In the genomic region with DNA sequence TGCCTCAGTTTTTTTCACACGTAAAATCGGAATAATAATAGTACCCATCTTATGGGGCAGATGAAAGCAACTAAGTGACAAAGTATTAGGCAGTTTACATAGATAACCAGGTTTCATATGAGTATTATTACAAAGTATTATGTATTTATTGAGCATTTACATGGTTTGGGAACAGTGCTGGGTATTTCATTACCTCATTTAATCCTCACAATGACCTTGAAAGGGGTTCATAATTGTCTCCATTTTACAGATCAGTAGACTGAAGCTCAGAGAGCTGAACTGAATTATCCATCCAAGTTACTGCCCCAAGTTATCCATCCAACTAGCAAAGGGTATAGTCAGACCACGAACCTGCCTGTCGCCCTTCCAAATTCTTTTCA, we compare ENCODE assay signal across 8 cellular contexts. TPM values are rescaled to one million over a fixed set of nuclear protein-coding genes. Genes with fewer than 3 reads are reported as not detected.
DNase-seq lines count a peak whose midpoint lies in the region; ATAC-seq and TF ChIP-seq lines count a peak whose summit lies in the region.

No MANE protein-coding gene starts in this region.

- TF ChIP-seq CTCF in cardiac muscle cell (IDR thresholded peaks at IDR 0.05; ENCODE audit: low read depth, low read length) (no peak), breast epithelium (IDR thresholded peaks at IDR 0.05) (no peak), transverse colon (IDR thresholded peaks at IDR 0.05) (no peak)

- H3K9ac ChIP-seq in mesenchymal stem cell (ENCODE audit: low read length) (peak overlapping the region; percentile 40), Karpas-422 (ENCODE audit: low read length) (no peak overlapping the region)

- in situ Hi-C loops in transverse colon (cut with MboI; ENCODE audit: low pct_ligation_motif_present in 1 of 4, low pct_unique_long_range_greater_than_20kb in 1 of 4, low sequenced_read_pairs in 3 of 4): no loop called here

- peak overlapping the region; percentile 33 to 92 for H2BK12ac ChIP-seq in mesenchymal stem cell (ENCODE audit: low read length in 2 of 2)

- no peak overlapping the region for H3K4ac ChIP-seq in mesenchymal stem cell (ENCODE audit: low read depth in 1 of 2, low read length in 2 of 2)

- H2BK15ac ChIP-seq in mesenchymal stem cell (ENCODE audit: low read depth, poor library complexity, severe bottlenecking): no peak overlapping the region

- H2BK5ac ChIP-seq in mesenchymal stem cell (ENCODE audit: low read depth, low read length, poor library complexity, severe bottlenecking): peak overlapping the region; percentile 53

- peaks cover 2% of the 10 kb centered on the region for H3K79me1 ChIP-seq in mesenchymal stem cell (replicated peaks; ENCODE audit: low read length, poor library complexity, severe bottlenecking)

- no peak for DNase-seq in cardiac muscle cell (ENCODE audit: low read depth in 1 of 2, low spot score in 1 of 2)
- no peak for DNase-seq in left cardiac atrium
- DNase-seq in breast epithelium (ENCODE audit: low spot score in 2 of 2): no peak
- DNase-seq in mesenchymal stem cell: no peak
- DNase-seq in transverse colon: no peak
- DNase-seq in Karpas-422: no peak
- no peak for DNase-seq in activated CD4-positive, alpha-beta T cell treated with anti-CD3 and anti-CD28 coated beads for 1 hour

- H3K9me2 ChIP-seq in Karpas-422 (replicated peaks; ENCODE audit: insufficient read depth, low read length): no peaks in the 10 kb centered on the region

- no peak overlapping the region for H4K91ac ChIP-seq in mesenchymal stem cell (ENCODE audit: low read length)

- H3K18ac ChIP-seq in mesenchymal stem cell (ENCODE audit: low read depth in 1 of 2, low read length in 2 of 2): peak overlapping the region in 1 of 2 experiments; percentile 16

- ATAC-seq in left cardiac atrium: no peak
- no peak for ATAC-seq in GM18502 (IDR thresholded peaks at IDR 0.05; ENCODE audit: poor library complexity, unreplicated experiment)

- H3K4me3 ChIP-seq in cardiac muscle cell (no peak overlapping the region), breast epithelium (peak overlapping the region in 2 of 3 donors; percentile 9 to 41), mesenchymal stem cell (ENCODE audit: insufficient read depth in 1 of 2, low read depth in 1 of 2, low read length in 2 of 2) (no peak overlapping the region), transverse colon (peak overlapping the region in 1 of 4 donors; percentile 12), Karpas-422 (ENCODE audit: low read length) (no peak overlapping the region)

- no peak for TF ChIP-seq EP300 in transverse colon (IDR thresholded peaks at IDR 0.05; ENCODE audit: low read depth)

- no peak overlapping the region for H2AK5ac ChIP-seq in mesenchymal stem cell (ENCODE audit: low read length, severe bottlenecking)

- H3K79me2 ChIP-seq in Karpas-422 (ENCODE audit: low read length): no peaks in the 10 kb centered on the region

- H3K4me1 ChIP-seq in cardiac muscle cell (ENCODE audit: low read depth) (peaks cover 12% of the 10 kb centered on the region), breast epithelium (peaks cover 0 to 22% of the 10 kb centered on the region in 2 donors), mesenchymal stem cell (ENCODE audit: control insufficient read depth, insufficient read depth, low read depth, low read length) (peaks cover 14% of the 10 kb centered on the region), transverse colon (peaks cover 23 to 35% (median 26%) of the 10 kb centered on the region in 4 donors), Karpas-422 (ENCODE audit: low read length) (no peaks in the 10 kb centered on the region)

- no peak overlapping the region for H3K14ac ChIP-seq in mesenchymal stem cell (ENCODE audit: low read length in 2 of 2)

- no peaks in the 10 kb centered on the region for H3K27me3 ChIP-seq in cardiac muscle cell
- H3K27me3 ChIP-seq in breast epithelium: no peaks in the 10 kb centered on the region
- H3K27me3 ChIP-seq in mesenchymal stem cell (ENCODE audit: control insufficient read depth in 1 of 2, insufficient read depth in 1 of 2, low read length in 2 of 2): no peaks in the 10 kb centered on the region
- no peaks in the 10 kb centered on the region for H3K27me3 ChIP-seq in transverse colon
- no peaks in the 10 kb centered on the region for H3K27me3 ChIP-seq in Karpas-422 (ENCODE audit: low read length)

- H3K27ac ChIP-seq in cardiac muscle cell (peak overlapping the region; percentile 77), breast epithelium (peak overlapping the region; percentile 63 to 65), mesenchymal stem cell (ENCODE audit: low read length, poor library complexity, severe bottlenecking) (peak overlapping the region; percentile 97), transverse colon (peak overlapping the region; percentile 64 to 86 (median 80)), Karpas-422 (ENCODE audit: low read length) (no peak overlapping the region)

- H3K4me2 ChIP-seq in mesenchymal stem cell (ENCODE audit: low read length, poor library complexity, severe bottlenecking): peak overlapping the region; percentile 3
- no peak overlapping the region for H3K4me2 ChIP-seq in Karpas-422 (ENCODE audit: low read depth, low read length, poor library complexity, severe bottlenecking)

- no peaks in the 10 kb centered on the region for H3K9me3 ChIP-seq in cardiac muscle cell (ENCODE audit: low read depth)
- no peaks in the 10 kb centered on the region for H3K9me3 ChIP-seq in breast epithelium
- H3K9me3 ChIP-seq in mesenchymal stem cell (ENCODE audit: control insufficient read depth, low read length): no peaks in the 10 kb centered on the region
- no peaks in the 10 kb centered on the region for H3K9me3 ChIP-seq in transverse colon
- H3K9me3 ChIP-seq in Karpas-422 (ENCODE audit: low read length): no peaks in the 10 kb centered on the region

- H2AFZ ChIP-seq in mesenchymal stem cell (ENCODE audit: low read depth, low read length): no peak overlapping the region
- no peak overlapping the region for H2AFZ ChIP-seq in Karpas-422 (ENCODE audit: low read length)

- H4K8ac ChIP-seq in mesenchymal stem cell (ENCODE audit: low read length): peak overlapping the region; percentile 5

- intact Hi-C loops in left cardiac atrium (cut with DNase I) (loop anchor here (10.0 kb wide), 1 partner anchor 59 kb away; the partner anchor contains the start of gene HNRNPR (in 2 of the 2)), breast epithelium (cut with DNase I; ENCODE audit: low total_unique reads) (loop anchor here (10.0 kb wide), 1 partner anchor 59 kb away; the partner anchor contains the start of gene HNRNPR), transverse colon (cut with DNase I; ENCODE audit: low total_unique reads) (no loop called here)

- TF ChIP-seq POLR2A in breast epithelium (IDR thresholded peaks at IDR 0.05): no peak
- no peak for TF ChIP-seq POLR2A in transverse colon (IDR thresholded peaks at IDR 0.05)

- H3K23ac ChIP-seq in mesenchymal stem cell (ENCODE audit: low read length in 2 of 2): no peak overlapping the region

- H4K20me1 ChIP-seq in Karpas-422 (ENCODE audit: insufficient read depth, low read depth, low read length): no peaks in the 10 kb centered on the region

- 83% methylated on average over 2 of the region's 4 CpGs for WGBS in mesenchymal stem cell
- 65% methylated on average over 4 of the region's 4 CpGs; no CpG with 5 or more reads in 1 of the 2 donors for WGBS in transverse colon (ENCODE audit: low coverage in 1 of 2), 2 donors

- H3K36me3 ChIP-seq in cardiac muscle cell (peaks cover 14% of the 10 kb centered on the region), breast epithelium (no peaks in the 10 kb centered on the region), mesenchymal stem cell (ENCODE audit: control insufficient read depth in 1 of 2, insufficient read depth in 2 of 2, low read depth in 1 of 2, low read length in 2 of 2) (peaks cover 0 to 34% of the 10 kb centered on the region in 2 experiments), transverse colon (peaks cover 0 to 8% (median under 1%) of the 10 kb centered on the region in 4 donors), Karpas-422 (ENCODE audit: insufficient read depth, low read length) (no peaks in the 10 kb centered on the region)

- H2BK120ac ChIP-seq in mesenchymal stem cell (ENCODE audit: low read depth, low read length): no peak overlapping the region

RNA-seq across cellular contexts. Expression of gene TCEA3, which starts 21.2 kb away (rescaled TPM):
- total RNA-seq in cardiac muscle cell (150 and 203 TPM in 2 replicates), left cardiac atrium (10 to 100 TPM; 32.9 to 38.3 TPM), breast epithelium (10 to 100 TPM in 2 of 3 donors, 1 to 10 TPM in 1; 8.5 to 38.0 (median 31.2) TPM), transverse colon (100 to 1,000 TPM; 137 to 761 (median 198) TPM)
- polyA plus RNA-seq in cardiac muscle cell: 174 and 198 TPM in 2 replicates
- polyA plus RNA-seq in mesenchymal stem cell (2013, experiment 1 of 2): 27.4 TPM
- polyA plus RNA-seq in mesenchymal stem cell (2013, experiment 2 of 2): 25.9 TPM
- total RNA-seq in Karpas-422 (2014; rRNA removed; shearing (Covaris generic); ENCODE audit: low replicate concordance): not detected in 2 replicates

RNA-seq across cellular contexts. Expression of gene ZNF436, which starts 33.7 kb away (rescaled TPM):
- 46.3 and 52.1 TPM in 2 replicates for total RNA-seq in cardiac muscle cell
- 25.3 and 32.2 TPM in 2 replicates for polyA plus RNA-seq in cardiac muscle cell
- total RNA-seq in left cardiac atrium: 10 to 100 TPM; 10.1 to 14.2 TPM
- total RNA-seq in breast epithelium: 10 to 100 TPM; 19.5 to 36.6 (median 23.9) TPM
- 10.9 TPM for polyA plus RNA-seq in mesenchymal stem cell (2013, experiment 1 of 2)
- 10.8 TPM for polyA plus RNA-seq in mesenchymal stem cell (2013, experiment 2 of 2)
- 100 to 1,000 TPM in 1 of 4 donors, 10 to 100 TPM in 3; 12.5 to 125 (median 12.9) TPM for total RNA-seq in transverse colon
- 6.4 and 7.4 TPM in 2 replicates for total RNA-seq in Karpas-422 (2014; rRNA removed; shearing (Covaris generic); ENCODE audit: low replicate concordance)

RNA-seq across cellular contexts. Expression of gene HNRNPR, which starts 59.3 kb away (rescaled TPM):
- 122 and 142 TPM in 2 replicates for total RNA-seq in cardiac muscle cell
- 149 and 154 TPM in 2 replicates for polyA plus RNA-seq in cardiac muscle cell
- 10 to 100 TPM; 57.3 to 79.8 TPM for total RNA-seq in left cardiac atrium
- total RNA-seq in breast epithelium: 100 to 1,000 TPM in 2 of 3 donors, 10 to 100 TPM in 1; 56.6 to 114 (median 109) TPM
- 85.8 TPM for polyA plus RNA-seq in mesenchymal stem cell (2013, experiment 1 of 2)
- 90.1 TPM for polyA plus RNA-seq in mesenchymal stem cell (2013, experiment 2 of 2)
- total RNA-seq in transverse colon: 100 to 1,000 TPM in 1 of 4 donors, 10 to 100 TPM in 3; 13.5 to 120 (median 60.8) TPM
- total RNA-seq in Karpas-422 (2014; rRNA removed; shearing (Covaris generic); ENCODE audit: low replicate concordance): 120 and 130 TPM in 2 replicates

Comparison
In these comparisons a context has a peak if more than half of its experiments do, and no peak if none do; other contexts are left out.
1. H3K4me3 ChIP-seq: peak in breast epithelium (2 of 3); none in cardiac muscle cell (single experiment), mesenchymal stem cell (0 of 2) and Karpas-422 (single experiment).